In the genomic region with DNA sequence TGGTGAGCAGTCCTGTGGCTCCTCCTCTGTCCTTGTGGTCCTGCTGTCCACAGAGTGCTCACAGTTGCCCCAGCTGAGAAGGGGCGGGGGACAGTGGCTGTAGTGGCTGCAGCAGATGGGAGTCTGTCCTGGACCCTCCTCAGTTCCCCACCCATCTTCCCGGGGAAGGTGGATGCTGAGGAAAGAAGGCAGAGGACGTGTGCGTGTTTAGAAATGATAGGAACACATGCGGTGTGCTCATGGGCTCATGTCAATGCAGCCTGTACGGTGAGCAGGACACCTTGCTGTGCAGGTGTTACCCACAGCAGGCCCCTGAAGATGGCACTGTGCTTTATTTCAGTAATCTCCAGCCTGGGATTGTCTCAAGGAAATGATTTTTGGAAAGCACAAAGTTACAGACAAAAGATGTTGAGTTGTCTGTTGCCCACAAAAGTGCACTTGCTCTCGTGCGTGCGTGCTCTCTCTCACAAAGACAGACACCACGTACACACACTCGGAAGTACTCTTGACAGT, we compare ENCODE assay signal across 16 cellular contexts. TPM values are rescaled to one million over a fixed set of nuclear protein-coding genes. Genes with fewer than 3 reads are reported as not detected.
"Had no signal": no experiment of that assay in that cellular context is flagged by ENCODE, and none has a peak within 500 bp of the region (broad histone marks: within the 10 kb centered on the region; RNA-seq: fewer than 3 reads in every experiment).

No MANE protein-coding gene starts in this region.

- H3K9me3 Mint-ChIP-seq: activated CD8-positive, alpha-beta T cell treated with anti-CD3 and anti-CD28 coated beads for 36 hours; activated naive CD4-positive, alpha-beta T cell treated with anti-CD3 and anti-CD28 coated beads for 36 hours; activated T-helper 17 cell treated with anti-CD3 and anti-CD28 coated beads, Interleukin-2, amount 50 U/mL, for 72 hours; central memory CD8-positive, alpha-beta T cell; dendritic cell treated with granulocyte-macrophage colony-stimulating factor and Interleukin-4, amounts not matched to agents 40 ng/mL and 50 ng/mL, for 4 days; immature natural killer cell; natural killer cell had no signal

- H3K27ac ChIP-seq: adrenal gland, suprapubic skin had no signal

- H3K9me3 ChIP-seq: adrenal gland, suprapubic skin had no signal

- H3K27me3 Mint-ChIP-seq: activated CD8-positive, alpha-beta T cell treated with anti-CD3 and anti-CD28 coated beads for 36 hours; activated T-helper 17 cell treated with anti-CD3 and anti-CD28 coated beads, Interleukin-2, amount 50 U/mL, for 72 hours; central memory CD8-positive, alpha-beta T cell; dendritic cell treated with granulocyte-macrophage colony-stimulating factor and Interleukin-4, amounts not matched to agents 40 ng/mL and 50 ng/mL, for 4 days had no signal

- H3K27me3 ChIP-seq: adrenal gland, suprapubic skin had no signal

- H3K36me3 Mint-ChIP-seq: natural killer cell had no signal

- H3K4me3 Mint-ChIP-seq: activated CD8-positive, alpha-beta T cell treated with anti-CD3 and anti-CD28 coated beads for 36 hours; activated naive CD4-positive, alpha-beta T cell treated with anti-CD3 and anti-CD28 coated beads for 36 hours; activated T-helper 17 cell treated with anti-CD3 and anti-CD28 coated beads, Interleukin-2, amount 50 U/mL, for 72 hours; central memory CD8-positive, alpha-beta T cell; dendritic cell treated with granulocyte-macrophage colony-stimulating factor and Interleukin-4, amounts not matched to agents 40 ng/mL and 50 ng/mL, for 4 days; immature natural killer cell; natural killer cell had no signal

- H3K27ac Mint-ChIP-seq: activated CD8-positive, alpha-beta T cell treated with anti-CD3 and anti-CD28 coated beads for 36 hours; activated naive CD4-positive, alpha-beta T cell treated with anti-CD3 and anti-CD28 coated beads for 36 hours; dendritic cell treated with granulocyte-macrophage colony-stimulating factor and Interleukin-4, amounts not matched to agents 40 ng/mL and 50 ng/mL, for 4 days had no signal

- H3K4me1 ChIP-seq: adrenal gland had no signal

- H3K4me3 ChIP-seq: adrenal gland, skin epidermis, suprapubic skin had no signal

- DNase-seq: activated CD4-positive, CD25-positive, alpha-beta regulatory T cell treated with anti-CD3 and anti-CD28 coated beads, Interleukin-2, amount 50 U/mL, for 72 hours; activated CD8-positive, alpha-beta T cell treated with anti-CD3 and anti-CD28 coated beads for 36 hours; activated naive CD4-positive, alpha-beta T cell treated with anti-CD3 and anti-CD28 coated beads for 36 hours; immature natural killer cell; left cardiac atrium; natural killer cell; occipital lobe; SIG-M5 had no signal

RNA-seq across cellular contexts. Expression of gene TEX29, which starts 49.2 kb away (rescaled TPM):
- total RNA-seq: epithelial cell of proximal tubule, natural killer cell, occipital lobe, suprapubic skin, ureter had no signal
